Comparison of ENCODE assay signal across 1 cellular context in the genomic region with DNA sequence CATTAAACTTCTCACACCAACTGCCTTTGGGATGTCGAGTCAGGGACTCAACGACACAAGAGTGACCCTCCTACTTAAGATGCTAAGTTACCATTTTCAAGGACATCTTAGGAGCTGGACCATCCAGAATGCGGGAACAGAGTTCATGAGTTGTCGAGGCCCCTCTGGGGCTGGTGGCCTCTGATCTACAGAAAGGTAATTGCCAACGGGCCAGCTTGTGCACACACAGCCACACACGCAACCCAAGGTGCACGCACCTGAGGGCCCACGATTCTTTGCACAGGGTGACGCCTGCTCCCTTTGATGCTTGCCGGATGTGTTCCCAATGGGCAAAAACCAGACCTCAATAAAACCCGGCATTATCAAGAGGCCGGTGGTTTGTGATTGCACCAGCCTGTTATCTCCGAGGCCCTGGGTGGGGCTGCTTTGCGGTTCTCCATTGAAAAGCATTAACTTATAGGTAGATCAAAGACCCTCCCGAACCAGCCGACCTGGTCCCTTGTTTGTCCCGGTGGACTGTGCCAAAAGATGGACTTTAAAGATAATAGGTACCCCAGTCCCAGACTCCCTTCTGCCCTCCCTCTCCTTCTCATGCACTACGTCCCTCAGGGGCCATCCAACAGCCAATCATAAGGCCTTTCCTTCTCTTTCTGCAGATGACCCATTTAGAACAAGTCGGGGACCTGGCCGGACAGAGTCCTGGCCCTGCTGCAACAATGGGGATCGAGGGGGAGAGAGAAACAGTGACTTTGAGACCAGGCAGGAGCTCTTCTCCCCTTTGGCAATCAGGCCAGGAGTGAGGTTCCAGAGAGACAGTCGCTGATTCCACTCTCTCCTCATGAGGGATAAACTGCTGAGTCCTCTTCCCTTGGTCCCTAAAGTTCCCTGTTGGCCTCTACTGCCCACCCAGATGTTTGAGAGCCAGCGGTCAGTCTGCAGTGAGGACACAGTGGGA.
TF ChIP-seq lines count a peak whose summit lies in the region.

No MANE protein-coding gene starts in this region.

TF ChIP-seq in HepG2, 621 proteins besides CTCF, POLR2A, EP300 and RAD21 (continued from another document):
- peak; percentile 99 for TF ChIP-seq ZNF609 (CRISPR knock-in tag; IDR thresholded peaks at IDR 0.05; ENCODE audit: borderline replicate concordance)
- peak; percentile 100 for TF ChIP-seq MED8 (CRISPR knock-in tag; IDR thresholded peaks at IDR 0.05; ENCODE audit: insufficient replicate concordance)
- TF ChIP-seq, protein P1, sequence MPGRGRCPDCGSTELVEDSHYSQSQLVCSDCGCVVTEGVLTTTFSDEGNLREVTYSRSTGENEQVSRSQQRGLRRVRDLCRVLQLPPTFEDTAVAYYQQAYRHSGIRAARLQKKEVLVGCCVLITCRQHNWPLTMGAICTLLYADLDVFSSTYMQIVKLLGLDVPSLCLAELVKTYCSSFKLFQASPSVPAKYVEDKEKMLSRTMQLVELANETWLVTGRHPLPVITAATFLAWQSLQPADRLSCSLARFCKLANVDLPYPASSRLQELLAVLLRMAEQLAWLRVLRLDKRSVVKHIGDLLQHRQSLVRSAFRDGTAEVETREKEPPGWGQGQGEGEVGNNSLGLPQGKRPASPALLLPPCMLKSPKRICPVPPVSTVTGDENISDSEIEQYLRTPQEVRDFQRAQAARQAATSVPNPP (CRISPR knock-in tag; IDR thresholded peaks at IDR 0.05), result no peak; the same call in none of the 2 replicates
- no peak for TF ChIP-seq NPAS2 (CRISPR knock-in tag; IDR thresholded peaks at IDR 0.05; ENCODE audit: borderline replicate concordance)
- TF ChIP-seq STAT5B (CRISPR knock-in tag; IDR thresholded peaks at IDR 0.05), result peak; percentile 72
- TF ChIP-seq DR1 (CRISPR knock-in tag; IDR thresholded peaks at IDR 0.05), result peak; percentile 17; the same call in 1 of the 2 replicates
- TF ChIP-seq ADNP (CRISPR knock-in tag; IDR thresholded peaks at IDR 0.05), result no peak; the same call in 1 of the 2 replicates
- TF ChIP-seq GPBP1L1 (CRISPR knock-in tag; IDR thresholded peaks at IDR 0.05), result no peak
- peak; percentile 73 for TF ChIP-seq BORCS8-MEF2B (CRISPR knock-in tag; IDR thresholded peaks at IDR 0.05)
- peak; percentile 65; the same call in 1 of the 2 replicates for TF ChIP-seq ZNF749 (CRISPR knock-in tag; IDR thresholded peaks at IDR 0.05; ENCODE audit: borderline replicate concordance)
- TF ChIP-seq, protein P2, sequence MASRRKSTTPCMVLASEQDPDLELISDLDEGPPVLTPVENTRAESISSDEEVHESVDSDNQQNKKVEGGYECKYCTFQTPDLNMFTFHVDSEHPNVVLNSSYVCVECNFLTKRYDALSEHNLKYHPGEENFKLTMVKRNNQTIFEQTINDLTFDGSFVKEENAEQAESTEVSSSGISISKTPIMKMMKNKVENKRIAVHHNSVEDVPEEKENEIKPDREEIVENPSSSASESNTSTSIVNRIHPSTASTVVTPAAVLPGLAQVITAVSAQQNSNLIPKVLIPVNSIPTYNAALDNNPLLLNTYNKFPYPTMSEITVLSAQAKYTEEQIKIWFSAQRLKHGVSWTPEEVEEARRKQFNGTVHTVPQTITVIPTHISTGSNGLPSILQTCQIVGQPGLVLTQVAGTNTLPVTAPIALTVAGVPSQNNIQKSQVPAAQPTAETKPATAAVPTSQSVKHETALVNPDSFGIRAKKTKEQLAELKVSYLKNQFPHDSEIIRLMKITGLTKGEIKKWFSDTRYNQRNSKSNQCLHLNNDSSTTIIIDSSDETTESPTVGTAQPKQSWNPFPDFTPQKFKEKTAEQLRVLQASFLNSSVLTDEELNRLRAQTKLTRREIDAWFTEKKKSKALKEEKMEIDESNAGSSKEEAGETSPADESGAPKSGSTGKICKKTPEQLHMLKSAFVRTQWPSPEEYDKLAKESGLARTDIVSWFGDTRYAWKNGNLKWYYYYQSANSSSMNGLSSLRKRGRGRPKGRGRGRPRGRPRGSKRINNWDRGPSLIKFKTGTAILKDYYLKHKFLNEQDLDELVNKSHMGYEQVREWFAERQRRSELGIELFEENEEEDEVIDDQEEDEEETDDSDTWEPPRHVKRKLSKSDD (CRISPR knock-in tag; IDR thresholded peaks at IDR 0.05; ENCODE audit: low read depth), result peak; percentile 44; the same call in 1 of the 2 replicates
